Comparison of ENCODE assay signal across 12 cellular contexts in genomic region chr1:69794831-69795230, GRCh38.
DNase-seq lines count a peak whose midpoint lies in the region; ATAC-seq and TF ChIP-seq lines count a peak whose summit lies in the region.
"Had no signal": no experiment of that assay in that cellular context is flagged by ENCODE, and none has a peak within 500 bp of the region (broad histone marks: within the 10 kb centered on the region; RNA-seq: fewer than 3 reads in every experiment).

No MANE protein-coding gene starts in this region.

- no peak overlapping the region for H3K4me3 ChIP-seq in choroid plexus epithelial cell (ENCODE audit: low read depth, low read length)
- H3K4me3 ChIP-seq: A549 had no signal

- no peak for TF ChIP-seq CTCF in choroid plexus epithelial cell (conservative IDR thresholded peaks at IDR 0.05; ENCODE audit: low read depth, low read length)

- ATAC-seq in sciatic nerve (no peak), GM18520 (IDR thresholded peaks at IDR 0.05; ENCODE audit: unreplicated experiment) (no peak), HG02678 (IDR thresholded peaks at IDR 0.05; ENCODE audit: unreplicated experiment) (no peak)
- ATAC-seq: A549, HCT116 had no signal

- DNase-seq in H4 (ENCODE audit: low spot score) (peak; percentile 9), M059J (ENCODE audit: low read depth) (peak; percentile 19), choroid plexus epithelial cell (ENCODE audit: low read depth) (peak; percentile 28), sciatic nerve (ENCODE audit: low spot score) (no peak)
- DNase-seq: BE2C; CD4-positive, alpha-beta memory T cell; DMS79; GDM1 had no signal

- intact Hi-C loops in sciatic nerve (cut with DNase I): no loop called here
